In the genomic region with DNA sequence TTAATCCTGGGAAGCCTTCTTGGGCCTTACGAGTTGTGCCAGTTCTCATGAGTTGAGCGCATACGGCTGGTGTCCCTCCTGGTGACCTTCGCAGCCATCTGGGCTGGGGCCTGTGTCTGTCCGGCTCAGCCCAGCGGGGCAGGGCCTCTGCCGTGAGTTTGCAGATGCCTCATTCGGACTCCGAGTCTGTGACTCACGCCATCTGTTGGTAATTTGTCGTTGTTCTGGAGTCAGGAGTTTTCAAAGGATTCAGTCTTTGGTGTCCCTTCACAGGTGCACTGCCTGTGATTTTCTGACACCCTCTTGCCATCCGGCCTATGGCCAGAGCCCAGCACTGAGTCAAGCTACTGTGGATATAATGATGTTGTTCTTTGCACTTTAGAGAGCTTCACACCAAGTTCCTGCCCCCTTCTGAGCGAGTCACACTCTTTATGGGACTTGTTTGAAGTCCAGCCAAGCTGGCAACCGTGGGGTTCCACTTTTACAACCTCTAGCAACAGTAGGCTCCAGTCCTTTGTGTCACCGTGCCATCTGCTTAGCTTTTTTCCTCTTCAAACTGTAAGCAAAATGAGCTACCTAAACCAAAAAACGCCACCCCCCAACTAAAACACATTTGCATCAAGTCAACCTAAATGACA, we compare ENCODE assay signal across 18 cellular contexts.
DNase-seq lines count a peak whose midpoint lies in the region; ATAC-seq and TF ChIP-seq lines count a peak whose summit lies in the region.
"Had no signal": no experiment of that assay in that cellular context is flagged by ENCODE, and none has a peak within 500 bp of the region (broad histone marks: within the 10 kb centered on the region; RNA-seq: fewer than 3 reads in every experiment).

No MANE protein-coding gene starts in this region.

- WGBS in psoas muscle, 3 donors, result 47 to 58% (median 48%) methylated on average over 16 of the region's 16 CpGs

- no peak overlapping the region for H3K27ac Mint-ChIP-seq in CD4-positive, alpha-beta T cell
- H3K27ac Mint-ChIP-seq: activated T-cell treated with anti-CD3 and anti-CD28 coated beads, Interleukin-2, amount 50 U/mL, for 72 hours had no signal

- no peaks in the 10 kb centered on the region for H3K36me3 ChIP-seq in psoas muscle (ENCODE audit: insufficient read depth in 1 of 2, low read depth in 1 of 2)
- H3K36me3 ChIP-seq: esophagus squamous epithelium, neutrophil had no signal

- ATAC-seq in psoas muscle (peak; percentile 92 to 98 (median 97)), GM19397 (IDR thresholded peaks at IDR 0.05; ENCODE audit: unreplicated experiment) (no peak)
- ATAC-seq in CD4-positive, alpha-beta T cell (ENCODE audit: poor library complexity), result no peak
- ATAC-seq: activated T-cell treated with anti-CD3 and anti-CD28 coated beads, Interleukin-2, amount 50 U/mL, for 72 hours had no signal

- DNase-seq in NCI-H2171 treated with DMSO at 0.1 percent for 48 hours (lab: John Stamatoyannopoulos, UW), result peak; percentile 31
- no peak for DNase-seq in NCI-H2171 (lab: John Stamatoyannopoulos, UW)
- peak; percentile 84 for DNase-seq in cerebellum (ENCODE audit: low spot score)
- DNase-seq in psoas muscle, result peak; percentile 63 to 73
- no peak for DNase-seq in CD4-positive, alpha-beta T cell
- no peak for DNase-seq in SW480 (ENCODE audit: low spot score)
- DNase-seq: activated T-cell treated with anti-CD3 and anti-CD28 coated beads, Interleukin-2, amount 50 U/mL, for 72 hours; amniotic stem cell; Calu3; esophagus squamous epithelium; NCI-H1092 treated with DMSO at 0.1 percent for 48 hours; RPMI8226; T-helper 9 cell had no signal

- no peak for TF ChIP-seq EP300 in Ishikawa (IDR thresholded peaks at IDR 0.05; ENCODE audit: borderline replicate concordance)

- peaks cover 4% of the 10 kb centered on the region for H3K4me1 ChIP-seq in psoas muscle
- H3K4me1 ChIP-seq: esophagus squamous epithelium had no signal

- POLR2A ChIA-PET in CD4-positive, alpha-beta T cell (lab: Charles Lee), result no interaction called here

- H3K27me3 Mint-ChIP-seq in CD4-positive, alpha-beta T cell, result no peaks in the 10 kb centered on the region

- H3K4me1 Mint-ChIP-seq in CD4-positive, alpha-beta T cell (ENCODE audit: low read depth), result no peaks in the 10 kb centered on the region

- H3K4me3 ChIP-seq in psoas muscle, result no peak overlapping the region
- H3K4me3 ChIP-seq: esophagus squamous epithelium, skin epidermis had no signal

- peak overlapping the region; percentile 63 for H3K27ac ChIP-seq in psoas muscle
- no peak overlapping the region for H3K27ac ChIP-seq in CD4-positive, alpha-beta T cell (ENCODE audit: low read depth, low read length)
- H3K27ac ChIP-seq: 22Rv1, esophagus squamous epithelium, neutrophil, skin epidermis had no signal

- peaks cover 1% of the 10 kb centered on the region for H3K9me3 Mint-ChIP-seq in CD4-positive, alpha-beta T cell

- CTCF ChIA-PET in CD4-positive, alpha-beta T cell (lab: Charles Lee), result no interaction called here

- 0 out of 2 replicates have a peak, but pooled peaks have one; percentile 10 for TF ChIP-seq RAD21 in Ishikawa (IDR thresholded peaks at IDR 0.05; ENCODE audit: low read depth)

- no peak overlapping the region for H3K4me3 Mint-ChIP-seq in CD4-positive, alpha-beta T cell
- H3K4me3 Mint-ChIP-seq: activated T-cell treated with anti-CD3 and anti-CD28 coated beads, Interleukin-2, amount 50 U/mL, for 72 hours had no signal

- no peak for TF ChIP-seq CTCF in psoas muscle (IDR thresholded peaks at IDR 0.05)
- TF ChIP-seq CTCF in CD4-positive, alpha-beta T cell (IDR thresholded peaks at IDR 0.05), result no peak

- no peaks in the 10 kb centered on the region for H3K9me3 ChIP-seq in psoas muscle
- no peaks in the 10 kb centered on the region for H3K9me3 ChIP-seq in CD4-positive, alpha-beta T cell (ENCODE audit: control insufficient read depth, low read length)
- H3K9me3 ChIP-seq: esophagus squamous epithelium, neutrophil had no signal

- intact Hi-C loops in psoas muscle (cut with DNase I), result loop anchor here in 1 of 2 donors (2.0 to 10.0 kb wide), 3 partner anchors 75 to 541 kb away; no protein-coding TSS in a partner anchor
- intact Hi-C loops in CD4-positive, alpha-beta T cell (cut with DNase I, micrococcal nuclease), result no loop called here

- no peaks in the 10 kb centered on the region for H3K36me3 Mint-ChIP-seq in CD4-positive, alpha-beta T cell (ENCODE audit: low read depth)

- H3K27me3 ChIP-seq in psoas muscle (ENCODE audit: insufficient read depth in 3 of 3, low read length in 2 of 3), result no peaks in the 10 kb centered on the region
- no peaks in the 10 kb centered on the region for H3K27me3 ChIP-seq in CD4-positive, alpha-beta T cell (ENCODE audit: control insufficient read depth, insufficient read depth, low read length)
- H3K27me3 ChIP-seq: esophagus squamous epithelium, neutrophil had no signal

TF ChIP-seq in Ishikawa, 13 proteins besides CTCF, POLR2A, EP300 and RAD21:
- TF ChIP-seq, protein P1, sequence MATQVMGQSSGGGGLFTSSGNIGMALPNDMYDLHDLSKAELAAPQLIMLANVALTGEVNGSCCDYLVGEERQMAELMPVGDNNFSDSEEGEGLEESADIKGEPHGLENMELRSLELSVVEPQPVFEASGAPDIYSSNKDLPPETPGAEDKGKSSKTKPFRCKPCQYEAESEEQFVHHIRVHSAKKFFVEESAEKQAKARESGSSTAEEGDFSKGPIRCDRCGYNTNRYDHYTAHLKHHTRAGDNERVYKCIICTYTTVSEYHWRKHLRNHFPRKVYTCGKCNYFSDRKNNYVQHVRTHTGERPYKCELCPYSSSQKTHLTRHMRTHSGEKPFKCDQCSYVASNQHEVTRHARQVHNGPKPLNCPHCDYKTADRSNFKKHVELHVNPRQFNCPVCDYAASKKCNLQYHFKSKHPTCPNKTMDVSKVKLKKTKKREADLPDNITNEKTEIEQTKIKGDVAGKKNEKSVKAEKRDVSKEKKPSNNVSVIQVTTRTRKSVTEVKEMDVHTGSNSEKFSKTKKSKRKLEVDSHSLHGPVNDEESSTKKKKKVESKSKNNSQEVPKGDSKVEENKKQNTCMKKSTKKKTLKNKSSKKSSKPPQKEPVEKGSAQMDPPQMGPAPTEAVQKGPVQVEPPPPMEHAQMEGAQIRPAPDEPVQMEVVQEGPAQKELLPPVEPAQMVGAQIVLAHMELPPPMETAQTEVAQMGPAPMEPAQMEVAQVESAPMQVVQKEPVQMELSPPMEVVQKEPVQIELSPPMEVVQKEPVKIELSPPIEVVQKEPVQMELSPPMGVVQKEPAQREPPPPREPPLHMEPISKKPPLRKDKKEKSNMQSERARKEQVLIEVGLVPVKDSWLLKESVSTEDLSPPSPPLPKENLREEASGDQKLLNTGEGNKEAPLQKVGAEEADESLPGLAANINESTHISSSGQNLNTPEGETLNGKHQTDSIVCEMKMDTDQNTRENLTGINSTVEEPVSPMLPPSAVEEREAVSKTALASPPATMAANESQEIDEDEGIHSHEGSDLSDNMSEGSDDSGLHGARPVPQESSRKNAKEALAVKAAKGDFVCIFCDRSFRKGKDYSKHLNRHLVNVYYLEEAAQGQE (IDR thresholded peaks at IDR 0.05; ENCODE audit: low read depth), result no peak
- TF ChIP-seq FOXM1 (IDR thresholded peaks at IDR 0.05; ENCODE audit: borderline replicate concordance, low read depth) (no peak), ZBTB7A (IDR thresholded peaks at IDR 0.05; ENCODE audit: low read depth) (no peak), TEAD4 (IDR thresholded peaks at IDR 0.05) (no peak), CEBPB (IDR thresholded peaks at IDR 0.05) (no peak), YY1 (IDR thresholded peaks at IDR 0.05; ENCODE audit: low read depth) (no peak)
- TF ChIP-seq, protein P2, sequence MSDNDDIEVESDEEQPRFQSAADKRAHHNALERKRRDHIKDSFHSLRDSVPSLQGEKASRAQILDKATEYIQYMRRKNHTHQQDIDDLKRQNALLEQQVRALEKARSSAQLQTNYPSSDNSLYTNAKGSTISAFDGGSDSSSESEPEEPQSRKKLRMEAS (IDR thresholded peaks at IDR 0.05), result no peak

Comparison
In these comparisons a context has a peak if more than half of its experiments do, and no peak if none do; other contexts are left out.
1. DNase-seq: peak in NCI-H2171 treated with DMSO at 0.1 percent for 48 hours (single experiment), cerebellum (single experiment) and psoas muscle (2 of 2); none in NCI-H2171 (single experiment), CD4-positive, alpha-beta T cell (0 of 10) and SW480 (single experiment).
2. ATAC-seq: peak in psoas muscle (4 of 4); none in CD4-positive, alpha-beta T cell (single experiment) and GM19397 (single experiment).